ENCODE assay signal across 1 cellular context in the genomic region with DNA sequence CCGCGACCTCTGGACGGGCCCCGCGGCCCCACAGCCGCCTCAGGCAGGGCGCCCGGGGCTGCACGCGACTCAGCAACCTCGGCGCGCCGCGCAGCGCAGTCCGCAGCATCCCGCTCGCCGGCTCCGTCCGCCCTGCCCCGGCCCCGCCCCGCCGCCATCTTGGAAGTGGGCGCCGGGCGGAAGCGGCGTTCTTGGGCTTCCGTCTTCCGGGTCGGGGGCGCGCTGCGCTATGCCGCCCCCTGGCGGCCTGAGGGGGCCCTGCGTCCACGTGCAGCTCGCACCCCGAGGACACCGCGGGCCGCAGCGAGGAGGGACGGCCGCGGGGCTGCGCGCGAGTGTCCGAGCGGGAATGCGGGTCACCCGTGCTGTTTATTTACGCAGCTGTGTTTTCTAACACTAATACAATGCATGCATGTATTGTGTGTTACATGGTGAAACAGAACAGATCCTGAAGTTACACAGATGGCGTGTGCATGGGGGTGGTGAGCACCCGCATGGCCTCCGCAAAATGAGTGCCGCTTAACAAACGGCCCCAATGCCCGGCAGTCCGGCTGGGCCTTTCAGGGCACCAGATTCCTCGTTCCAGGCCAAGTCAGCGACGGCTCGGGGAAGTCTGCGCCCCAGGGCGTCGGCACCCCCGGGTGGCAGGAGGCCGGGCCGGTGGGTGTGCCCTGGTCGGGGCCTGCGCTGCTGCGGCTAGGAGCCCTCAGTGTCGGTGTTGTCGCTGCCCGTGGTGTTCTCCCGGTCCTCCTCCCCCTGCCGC.
TF ChIP-seq lines count a peak whose summit lies in the region.

A gene (minus strand): TSS at position 139 of the 763 bp plus-strand sequence. CDS start 30 bp downstream, at position 109.

TF ChIP-seq in HepG2, 621 proteins besides CTCF, POLR2A, EP300 and RAD21 (continued from another document and continues in another):
- TF ChIP-seq, protein P1, sequence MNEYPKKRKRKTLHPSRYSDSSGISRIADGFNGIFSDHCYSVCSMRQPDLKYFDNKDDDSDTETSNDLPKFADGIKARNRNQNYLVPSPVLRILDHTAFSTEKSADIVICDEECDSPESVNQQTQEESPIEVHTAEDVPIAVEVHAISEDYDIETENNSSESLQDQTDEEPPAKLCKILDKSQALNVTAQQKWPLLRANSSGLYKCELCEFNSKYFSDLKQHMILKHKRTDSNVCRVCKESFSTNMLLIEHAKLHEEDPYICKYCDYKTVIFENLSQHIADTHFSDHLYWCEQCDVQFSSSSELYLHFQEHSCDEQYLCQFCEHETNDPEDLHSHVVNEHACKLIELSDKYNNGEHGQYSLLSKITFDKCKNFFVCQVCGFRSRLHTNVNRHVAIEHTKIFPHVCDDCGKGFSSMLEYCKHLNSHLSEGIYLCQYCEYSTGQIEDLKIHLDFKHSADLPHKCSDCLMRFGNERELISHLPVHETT (CRISPR knock-in tag; conservative IDR thresholded peaks at IDR 0.05) = peak; percentile 65; the same call in 1 of the 2 replicates
- TF ChIP-seq ZNF44 (CRISPR knock-in tag; IDR thresholded peaks at IDR 0.05) (peak; percentile 26; the same call in 1 of the 2 replicates), ZNF674 (CRISPR knock-in tag; IDR thresholded peaks at IDR 0.05; ENCODE audit: low read depth) (no peak), SMAD9 (CRISPR knock-in tag; IDR thresholded peaks at IDR 0.05) (no peak), RBFOX2 (IDR thresholded peaks at IDR 0.05; ENCODE audit: low read depth, low read length) (peak; percentile 89), SALL1 (CRISPR knock-in tag; IDR thresholded peaks at IDR 0.05) (peak; percentile 91), ZFAT (CRISPR knock-in tag; conservative IDR thresholded peaks at IDR 0.05) (no peak), RBM22 (optimal IDR thresholded peaks at IDR 0.05; ENCODE audit: low read length) (peak; percentile 67), IKZF1 (IDR thresholded peaks at IDR 0.05) (no peak), ZNF652 (CRISPR knock-in tag; IDR thresholded peaks at IDR 0.05; ENCODE audit: borderline replicate concordance, low read depth) (no peak), TCF12 (IDR thresholded peaks at IDR 0.05) (no peak), TCF12 (CRISPR knock-in tag; IDR thresholded peaks at IDR 0.05) (no peak; the same call in 1 of the 2 replicates), ZNF629 (CRISPR knock-in tag; conservative IDR thresholded peaks at IDR 0.05) (no peak), MLLT10 (CRISPR knock-in tag; IDR thresholded peaks at IDR 0.05) (no peak), ZNF720 (CRISPR knock-in tag; IDR thresholded peaks at IDR 0.05) (no peak), FOSL2 (CRISPR knock-in tag; IDR thresholded peaks at IDR 0.05) (peak; percentile 31), SNRNP70 (IDR thresholded peaks at IDR 0.05; ENCODE audit: low read depth, low read length) (no peak), RAD51 (IDR thresholded peaks at IDR 0.05; ENCODE audit: borderline replicate concordance) (no peak), ZKSCAN8 (CRISPR knock-in tag; IDR thresholded peaks at IDR 0.05; ENCODE audit: borderline replicate concordance) (no peak), KMT2A (CRISPR knock-in tag; IDR thresholded peaks at IDR 0.05) (peak; percentile 60; the same call in 1 of the 2 replicates), ZMYM3 (CRISPR knock-in tag; IDR thresholded peaks at IDR 0.05) (no peak), EZH2 (conservative IDR thresholded peaks at IDR 0.05; ENCODE audit: low read depth, low read length) (no peak), RCOR2 (CRISPR knock-in tag; IDR thresholded peaks at IDR 0.05) (no peak), TBX2 (CRISPR knock-in tag; IDR thresholded peaks at IDR 0.05; ENCODE audit: borderline replicate concordance) (peak; percentile 79), ZNF75D (CRISPR knock-in tag; IDR thresholded peaks at IDR 0.05; ENCODE audit: borderline replicate concordance) (no peak), NFATC3 (CRISPR knock-in tag; IDR thresholded peaks at IDR 0.05) (no peak), YY1 (IDR thresholded peaks at IDR 0.05; ENCODE audit: insufficient read depth, insufficient replicate concordance, low read depth, low read length) (peak; percentile 99), SETDB1 (CRISPR knock-in tag; IDR thresholded peaks at IDR 0.05; ENCODE audit: borderline replicate concordance) (no peak), THAP11 (CRISPR knock-in tag; IDR thresholded peaks at IDR 0.05) (peak; percentile 90), TMF1 (CRISPR knock-in tag; IDR thresholded peaks at IDR 0.05; ENCODE audit: low read depth) (0 out of 2 replicates have a peak, but pooled peaks have one; percentile 80), NR2C2 (CRISPR knock-in tag; IDR thresholded peaks at IDR 0.05; ENCODE audit: borderline replicate concordance) (peak; percentile 96), MXD4 (CRISPR knock-in tag; IDR thresholded peaks at IDR 0.05) (peak; percentile 88), ZNF614 (CRISPR knock-in tag; IDR thresholded peaks at IDR 0.05; ENCODE audit: borderline replicate concordance) (0 out of 2 replicates have a peak, but pooled peaks have one; percentile 66), ZZZ3 (CRISPR knock-in tag; IDR thresholded peaks at IDR 0.05; ENCODE audit: borderline replicate concordance) (peak; percentile 57; the same call in 1 of the 2 replicates), HNRNPLL (IDR thresholded peaks at IDR 0.05; ENCODE audit: low read depth, low read length, poor library complexity, severe bottlenecking) (no peak), ZNF136 (CRISPR knock-in tag; IDR thresholded peaks at IDR 0.05; ENCODE audit: low read depth) (no peak), ZNF776 (CRISPR knock-in tag; IDR thresholded peaks at IDR 0.05) (peak; percentile 33; the same call in 1 of the 2 replicates), CREM (IDR thresholded peaks at IDR 0.05) (no peak), CREM (CRISPR knock-in tag; IDR thresholded peaks at IDR 0.05) (no peak), ZNF24 (IDR thresholded peaks at IDR 0.05) (no peak), U2AF2 (IDR thresholded peaks at IDR 0.05; ENCODE audit: low read depth, low read length) (no peak), ZNF543 (CRISPR knock-in tag; IDR thresholded peaks at IDR 0.05) (peak; percentile 90)
- TF ChIP-seq, protein P2, sequence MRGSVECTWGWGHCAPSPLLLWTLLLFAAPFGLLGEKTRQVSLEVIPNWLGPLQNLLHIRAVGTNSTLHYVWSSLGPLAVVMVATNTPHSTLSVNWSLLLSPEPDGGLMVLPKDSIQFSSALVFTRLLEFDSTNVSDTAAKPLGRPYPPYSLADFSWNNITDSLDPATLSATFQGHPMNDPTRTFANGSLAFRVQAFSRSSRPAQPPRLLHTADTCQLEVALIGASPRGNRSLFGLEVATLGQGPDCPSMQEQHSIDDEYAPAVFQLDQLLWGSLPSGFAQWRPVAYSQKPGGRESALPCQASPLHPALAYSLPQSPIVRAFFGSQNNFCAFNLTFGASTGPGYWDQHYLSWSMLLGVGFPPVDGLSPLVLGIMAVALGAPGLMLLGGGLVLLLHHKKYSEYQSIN (CRISPR knock-in tag; IDR thresholded peaks at IDR 0.05; ENCODE audit: borderline replicate concordance) = no peak
- TF ChIP-seq, protein P3, sequence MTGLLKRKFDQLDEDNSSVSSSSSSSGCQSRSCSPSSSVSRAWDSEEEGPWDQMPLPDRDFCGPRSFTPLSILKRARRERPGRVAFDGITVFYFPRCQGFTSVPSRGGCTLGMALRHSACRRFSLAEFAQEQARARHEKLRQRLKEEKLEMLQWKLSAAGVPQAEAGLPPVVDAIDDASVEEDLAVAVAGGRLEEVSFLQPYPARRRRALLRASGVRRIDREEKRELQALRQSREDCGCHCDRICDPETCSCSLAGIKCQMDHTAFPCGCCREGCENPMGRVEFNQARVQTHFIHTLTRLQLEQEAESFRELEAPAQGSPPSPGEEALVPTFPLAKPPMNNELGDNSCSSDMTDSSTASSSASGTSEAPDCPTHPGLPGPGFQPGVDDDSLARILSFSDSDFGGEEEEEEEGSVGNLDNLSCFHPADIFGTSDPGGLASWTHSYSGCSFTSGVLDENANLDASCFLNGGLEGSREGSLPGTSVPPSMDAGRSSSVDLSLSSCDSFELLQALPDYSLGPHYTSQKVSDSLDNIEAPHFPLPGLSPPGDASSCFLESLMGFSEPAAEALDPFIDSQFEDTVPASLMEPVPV (CRISPR knock-in tag; IDR thresholded peaks at IDR 0.05) = peak; percentile 79; the same call in 1 of the 2 replicates
- TF ChIP-seq, protein P4, sequence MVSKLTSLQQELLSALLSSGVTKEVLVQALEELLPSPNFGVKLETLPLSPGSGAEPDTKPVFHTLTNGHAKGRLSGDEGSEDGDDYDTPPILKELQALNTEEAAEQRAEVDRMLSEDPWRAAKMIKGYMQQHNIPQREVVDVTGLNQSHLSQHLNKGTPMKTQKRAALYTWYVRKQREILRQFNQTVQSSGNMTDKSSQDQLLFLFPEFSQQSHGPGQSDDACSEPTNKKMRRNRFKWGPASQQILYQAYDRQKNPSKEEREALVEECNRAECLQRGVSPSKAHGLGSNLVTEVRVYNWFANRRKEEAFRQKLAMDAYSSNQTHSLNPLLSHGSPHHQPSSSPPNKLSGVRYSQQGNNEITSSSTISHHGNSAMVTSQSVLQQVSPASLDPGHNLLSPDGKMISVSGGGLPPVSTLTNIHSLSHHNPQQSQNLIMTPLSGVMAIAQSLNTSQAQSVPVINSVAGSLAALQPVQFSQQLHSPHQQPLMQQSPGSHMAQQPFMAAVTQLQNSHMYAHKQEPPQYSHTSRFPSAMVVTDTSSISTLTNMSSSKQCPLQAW (CRISPR knock-in tag; IDR thresholded peaks at IDR 0.05) = peak; percentile 58
- TF ChIP-seq, protein P5, sequence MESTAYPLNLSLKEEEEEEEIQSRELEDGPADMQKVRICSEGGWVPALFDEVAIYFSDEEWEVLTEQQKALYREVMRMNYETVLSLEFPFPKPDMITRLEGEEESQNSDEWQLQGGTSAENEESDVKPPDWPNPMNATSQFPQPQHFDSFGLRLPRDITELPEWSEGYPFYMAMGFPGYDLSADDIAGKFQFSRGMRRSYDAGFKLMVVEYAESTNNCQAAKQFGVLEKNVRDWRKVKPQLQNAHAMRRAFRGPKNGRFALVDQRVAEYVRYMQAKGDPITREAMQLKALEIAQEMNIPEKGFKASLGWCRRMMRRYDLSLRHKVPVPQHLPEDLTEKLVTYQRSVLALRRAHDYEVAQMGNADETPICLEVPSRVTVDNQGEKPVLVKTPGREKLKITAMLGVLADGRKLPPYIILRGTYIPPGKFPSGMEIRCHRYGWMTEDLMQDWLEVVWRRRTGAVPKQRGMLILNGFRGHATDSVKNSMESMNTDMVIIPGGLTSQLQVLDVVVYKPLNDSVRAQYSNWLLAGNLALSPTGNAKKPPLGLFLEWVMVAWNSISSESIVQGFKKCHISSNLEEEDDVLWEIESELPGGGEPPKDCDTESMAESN (CRISPR knock-in tag; conservative IDR thresholded peaks at IDR 0.05) = peak; percentile 83
- TF ChIP-seq, protein P6, sequence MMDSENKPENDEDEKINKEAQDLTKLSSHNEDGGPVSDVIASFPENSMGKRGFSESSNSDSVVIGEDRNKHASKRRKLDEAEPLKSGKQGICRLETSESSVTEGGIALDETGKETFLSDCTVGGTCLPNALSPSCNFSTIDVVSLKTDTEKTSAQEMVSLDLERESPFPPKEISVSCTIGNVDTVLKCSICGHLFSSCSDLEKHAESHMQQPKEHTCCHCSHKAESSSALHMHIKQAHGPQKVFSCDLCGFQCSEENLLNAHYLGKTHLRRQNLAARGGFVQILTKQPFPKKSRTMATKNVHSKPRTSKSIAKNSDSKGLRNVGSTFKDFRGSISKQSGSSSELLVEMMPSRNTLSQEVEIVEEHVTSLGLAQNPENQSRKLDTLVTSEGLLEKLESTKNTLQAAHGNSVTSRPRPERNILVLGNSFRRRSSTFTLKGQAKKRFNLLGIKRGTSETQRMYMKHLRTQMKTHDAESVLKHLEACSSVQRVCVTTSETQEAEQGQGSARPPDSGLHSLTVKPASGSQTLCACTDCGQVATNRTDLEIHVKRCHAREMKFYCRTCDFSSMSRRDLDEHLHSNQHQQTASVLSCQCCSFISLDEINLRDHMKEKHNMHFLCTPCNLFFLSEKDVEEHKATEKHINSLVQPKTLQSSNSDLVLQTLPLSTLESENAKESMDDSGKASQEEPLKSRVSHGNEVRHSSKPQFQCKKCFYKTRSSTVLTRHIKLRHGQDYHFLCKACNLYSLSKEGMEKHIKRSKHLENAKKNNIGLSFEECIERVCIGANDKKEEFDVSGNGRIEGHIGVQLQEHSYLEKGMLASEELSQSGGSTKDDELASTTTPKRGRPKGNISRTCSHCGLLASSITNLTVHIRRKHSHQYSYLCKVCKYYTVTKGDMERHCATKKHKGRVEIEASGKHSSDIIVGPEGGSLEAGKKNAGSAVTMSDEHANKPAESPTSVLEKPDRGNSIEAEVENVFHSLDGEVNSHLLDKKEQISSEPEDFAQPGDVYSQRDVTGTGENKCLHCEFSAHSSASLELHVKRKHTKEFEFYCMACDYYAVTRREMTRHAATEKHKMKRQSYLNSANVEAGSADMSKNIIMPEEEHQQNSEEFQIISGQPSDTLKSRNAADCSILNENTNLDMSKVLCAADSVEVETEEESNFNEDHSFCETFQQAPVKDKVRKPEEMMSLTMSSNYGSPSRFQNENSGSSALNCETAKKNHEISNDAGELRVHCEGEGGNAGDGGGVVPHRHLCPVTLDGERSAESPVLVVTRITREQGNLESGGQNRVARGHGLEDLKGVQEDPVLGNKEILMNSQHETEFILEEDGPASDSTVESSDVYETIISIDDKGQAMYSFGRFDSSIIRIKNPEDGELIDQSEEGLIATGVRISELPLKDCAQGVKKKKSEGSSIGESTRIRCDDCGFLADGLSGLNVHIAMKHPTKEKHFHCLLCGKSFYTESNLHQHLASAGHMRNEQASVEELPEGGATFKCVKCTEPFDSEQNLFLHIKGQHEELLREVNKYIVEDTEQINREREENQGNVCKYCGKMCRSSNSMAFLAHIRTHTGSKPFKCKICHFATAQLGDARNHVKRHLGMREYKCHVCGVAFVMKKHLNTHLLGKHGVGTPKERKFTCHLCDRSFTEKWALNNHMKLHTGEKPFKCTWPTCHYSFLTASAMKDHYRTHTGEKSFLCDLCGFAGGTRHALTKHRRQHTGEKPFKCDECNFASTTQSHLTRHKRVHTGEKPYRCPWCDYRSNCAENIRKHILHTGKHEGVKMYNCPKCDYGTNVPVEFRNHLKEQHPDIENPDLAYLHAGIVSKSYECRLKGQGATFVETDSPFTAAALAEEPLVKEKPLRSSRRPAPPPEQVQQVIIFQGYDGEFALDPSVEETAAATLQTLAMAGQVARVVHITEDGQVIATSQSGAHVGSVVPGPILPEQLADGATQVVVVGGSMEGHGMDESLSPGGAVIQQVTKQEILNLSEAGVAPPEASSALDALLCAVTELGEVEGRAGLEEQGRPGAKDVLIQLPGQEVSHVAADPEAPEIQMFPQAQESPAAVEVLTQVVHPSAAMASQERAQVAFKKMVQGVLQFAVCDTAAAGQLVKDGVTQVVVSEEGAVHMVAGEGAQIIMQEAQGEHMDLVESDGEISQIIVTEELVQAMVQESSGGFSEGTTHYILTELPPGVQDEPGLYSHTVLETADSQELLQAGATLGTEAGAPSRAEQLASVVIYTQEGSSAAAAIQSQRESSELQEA (CRISPR knock-in tag; IDR thresholded peaks at IDR 0.05; ENCODE audit: not compliant biosample characterization) = no peak
- TF ChIP-seq, protein P7, sequence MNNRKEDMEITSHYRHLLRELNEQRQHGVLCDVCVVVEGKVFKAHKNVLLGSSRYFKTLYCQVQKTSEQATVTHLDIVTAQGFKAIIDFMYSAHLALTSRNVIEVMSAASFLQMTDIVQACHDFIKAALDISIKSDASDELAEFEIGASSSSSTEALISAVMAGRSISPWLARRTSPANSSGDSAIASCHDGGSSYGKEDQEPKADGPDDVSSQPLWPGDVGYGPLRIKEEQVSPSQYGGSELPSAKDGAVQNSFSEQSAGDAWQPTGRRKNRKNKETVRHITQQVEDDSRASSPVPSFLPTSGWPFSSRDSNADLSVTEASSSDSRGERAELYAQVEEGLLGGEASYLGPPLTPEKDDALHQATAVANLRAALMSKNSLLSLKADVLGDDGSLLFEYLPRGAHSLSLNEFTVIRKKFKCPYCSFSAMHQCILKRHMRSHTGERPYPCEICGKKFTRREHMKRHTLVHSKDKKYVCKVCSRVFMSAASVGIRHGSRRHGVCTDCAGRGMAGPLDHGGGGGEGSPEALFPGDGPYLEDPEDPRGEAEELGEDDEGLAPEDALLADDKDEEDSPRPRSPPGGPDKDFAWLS (CRISPR knock-in tag; IDR thresholded peaks at IDR 0.05; ENCODE audit: borderline replicate concordance) = 0 out of 2 replicates have a peak, but pooled peaks have one; percentile 68
